1 cellular context compared by ENCODE assay signal in the genomic region with DNA sequence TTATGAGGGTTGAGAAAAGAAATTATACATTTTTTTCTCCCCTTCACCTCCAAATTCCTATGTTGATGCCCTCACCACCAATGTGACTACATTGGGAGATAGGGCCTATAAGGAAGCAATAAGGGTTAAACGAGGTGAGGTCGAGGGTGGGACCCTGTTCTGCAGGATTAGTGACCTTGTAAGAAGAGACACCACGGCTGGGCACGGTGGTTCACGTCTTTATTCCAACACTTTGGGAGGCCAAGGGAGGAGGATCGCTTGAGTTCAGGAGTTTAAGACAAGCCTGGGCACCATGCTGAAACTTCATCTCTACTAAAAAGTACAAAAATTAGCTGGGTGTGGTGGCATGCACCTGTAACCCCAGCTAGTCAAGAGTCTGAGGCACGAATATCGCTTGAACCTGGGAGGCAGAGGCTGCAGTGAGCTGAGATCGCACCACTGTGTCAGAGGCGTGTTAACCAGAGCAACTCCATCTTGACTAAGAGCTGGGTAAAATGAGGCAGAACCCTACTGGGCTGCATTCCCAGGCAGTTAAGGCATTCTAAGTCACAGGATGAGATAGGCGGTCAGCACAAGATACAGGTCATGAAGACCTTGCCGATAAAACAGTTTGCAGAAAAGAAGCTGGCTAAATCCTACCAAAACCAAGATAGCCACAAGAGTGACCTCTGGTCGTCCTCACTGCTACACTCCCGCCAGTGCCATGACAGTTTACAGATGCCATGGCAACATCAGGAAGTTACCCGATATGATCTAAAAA.
TF ChIP-seq lines count a peak whose summit lies in the region.

No MANE protein-coding gene starts in this region.

TF ChIP-seq in K562, 482 proteins besides CTCF, POLR2A, EP300 and RAD21 (continued from another document and continues in another):
- TF ChIP-seq, protein P1, sequence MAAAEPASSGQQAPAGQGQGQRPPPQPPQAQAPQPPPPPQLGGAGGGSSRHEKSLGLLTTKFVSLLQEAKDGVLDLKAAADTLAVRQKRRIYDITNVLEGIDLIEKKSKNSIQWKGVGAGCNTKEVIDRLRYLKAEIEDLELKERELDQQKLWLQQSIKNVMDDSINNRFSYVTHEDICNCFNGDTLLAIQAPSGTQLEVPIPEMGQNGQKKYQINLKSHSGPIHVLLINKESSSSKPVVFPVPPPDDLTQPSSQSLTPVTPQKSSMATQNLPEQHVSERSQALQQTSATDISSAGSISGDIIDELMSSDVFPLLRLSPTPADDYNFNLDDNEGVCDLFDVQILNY (CRISPR knock-in tag; IDR thresholded peaks at IDR 0.05): no peak
- TF ChIP-seq HMGN3 (IDR thresholded peaks at IDR 0.05; ENCODE audit: borderline replicate concordance, extremely low read depth, insufficient read length, low read depth, low read length): no peak
- TF ChIP-seq, protein P2, sequence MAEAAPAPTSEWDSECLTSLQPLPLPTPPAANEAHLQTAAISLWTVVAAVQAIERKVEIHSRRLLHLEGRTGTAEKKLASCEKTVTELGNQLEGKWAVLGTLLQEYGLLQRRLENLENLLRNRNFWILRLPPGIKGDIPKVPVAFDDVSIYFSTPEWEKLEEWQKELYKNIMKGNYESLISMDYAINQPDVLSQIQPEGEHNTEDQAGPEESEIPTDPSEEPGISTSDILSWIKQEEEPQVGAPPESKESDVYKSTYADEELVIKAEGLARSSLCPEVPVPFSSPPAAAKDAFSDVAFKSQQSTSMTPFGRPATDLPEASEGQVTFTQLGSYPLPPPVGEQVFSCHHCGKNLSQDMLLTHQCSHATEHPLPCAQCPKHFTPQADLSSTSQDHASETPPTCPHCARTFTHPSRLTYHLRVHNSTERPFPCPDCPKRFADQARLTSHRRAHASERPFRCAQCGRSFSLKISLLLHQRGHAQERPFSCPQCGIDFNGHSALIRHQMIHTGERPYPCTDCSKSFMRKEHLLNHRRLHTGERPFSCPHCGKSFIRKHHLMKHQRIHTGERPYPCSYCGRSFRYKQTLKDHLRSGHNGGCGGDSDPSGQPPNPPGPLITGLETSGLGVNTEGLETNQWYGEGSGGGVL (CRISPR knock-in tag; IDR thresholded peaks at IDR 0.05): peak; percentile 36; the same call in 1 of the 2 replicates
- TF ChIP-seq STAT5A (IDR thresholded peaks at IDR 0.05; ENCODE audit: borderline replicate concordance, low read length): no peak
- TF ChIP-seq, protein P3, sequence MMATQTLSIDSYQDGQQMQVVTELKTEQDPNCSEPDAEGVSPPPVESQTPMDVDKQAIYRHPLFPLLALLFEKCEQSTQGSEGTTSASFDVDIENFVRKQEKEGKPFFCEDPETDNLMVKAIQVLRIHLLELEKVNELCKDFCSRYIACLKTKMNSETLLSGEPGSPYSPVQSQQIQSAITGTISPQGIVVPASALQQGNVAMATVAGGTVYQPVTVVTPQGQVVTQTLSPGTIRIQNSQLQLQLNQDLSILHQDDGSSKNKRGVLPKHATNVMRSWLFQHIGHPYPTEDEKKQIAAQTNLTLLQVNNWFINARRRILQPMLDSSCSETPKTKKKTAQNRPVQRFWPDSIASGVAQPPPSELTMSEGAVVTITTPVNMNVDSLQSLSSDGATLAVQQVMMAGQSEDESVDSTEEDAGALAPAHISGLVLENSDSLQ (IDR thresholded peaks at IDR 0.05): no peak
- TF ChIP-seq MIER1 (IDR thresholded peaks at IDR 0.05; ENCODE audit: low read depth): no peak
- no peak for TF ChIP-seq SREBF1 (IDR thresholded peaks at IDR 0.05; ENCODE audit: borderline replicate concordance, low read depth, low read length)
- TF ChIP-seq, protein P4, sequence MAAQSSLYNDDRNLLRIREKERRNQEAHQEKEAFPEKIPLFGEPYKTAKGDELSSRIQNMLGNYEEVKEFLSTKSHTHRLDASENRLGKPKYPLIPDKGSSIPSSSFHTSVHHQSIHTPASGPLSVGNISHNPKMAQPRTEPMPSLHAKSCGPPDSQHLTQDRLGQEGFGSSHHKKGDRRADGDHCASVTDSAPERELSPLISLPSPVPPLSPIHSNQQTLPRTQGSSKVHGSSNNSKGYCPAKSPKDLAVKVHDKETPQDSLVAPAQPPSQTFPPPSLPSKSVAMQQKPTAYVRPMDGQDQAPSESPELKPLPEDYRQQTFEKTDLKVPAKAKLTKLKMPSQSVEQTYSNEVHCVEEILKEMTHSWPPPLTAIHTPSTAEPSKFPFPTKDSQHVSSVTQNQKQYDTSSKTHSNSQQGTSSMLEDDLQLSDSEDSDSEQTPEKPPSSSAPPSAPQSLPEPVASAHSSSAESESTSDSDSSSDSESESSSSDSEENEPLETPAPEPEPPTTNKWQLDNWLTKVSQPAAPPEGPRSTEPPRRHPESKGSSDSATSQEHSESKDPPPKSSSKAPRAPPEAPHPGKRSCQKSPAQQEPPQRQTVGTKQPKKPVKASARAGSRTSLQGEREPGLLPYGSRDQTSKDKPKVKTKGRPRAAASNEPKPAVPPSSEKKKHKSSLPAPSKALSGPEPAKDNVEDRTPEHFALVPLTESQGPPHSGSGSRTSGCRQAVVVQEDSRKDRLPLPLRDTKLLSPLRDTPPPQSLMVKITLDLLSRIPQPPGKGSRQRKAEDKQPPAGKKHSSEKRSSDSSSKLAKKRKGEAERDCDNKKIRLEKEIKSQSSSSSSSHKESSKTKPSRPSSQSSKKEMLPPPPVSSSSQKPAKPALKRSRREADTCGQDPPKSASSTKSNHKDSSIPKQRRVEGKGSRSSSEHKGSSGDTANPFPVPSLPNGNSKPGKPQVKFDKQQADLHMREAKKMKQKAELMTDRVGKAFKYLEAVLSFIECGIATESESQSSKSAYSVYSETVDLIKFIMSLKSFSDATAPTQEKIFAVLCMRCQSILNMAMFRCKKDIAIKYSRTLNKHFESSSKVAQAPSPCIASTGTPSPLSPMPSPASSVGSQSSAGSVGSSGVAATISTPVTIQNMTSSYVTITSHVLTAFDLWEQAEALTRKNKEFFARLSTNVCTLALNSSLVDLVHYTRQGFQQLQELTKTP (IDR thresholded peaks at IDR 0.05; ENCODE audit: low read depth in 1 of 2, partially characterized antibody in 2 of 2): no peak
- TF ChIP-seq ZNF23 (CRISPR knock-in tag; IDR thresholded peaks at IDR 0.05): no peak
- TF ChIP-seq, protein P5, sequence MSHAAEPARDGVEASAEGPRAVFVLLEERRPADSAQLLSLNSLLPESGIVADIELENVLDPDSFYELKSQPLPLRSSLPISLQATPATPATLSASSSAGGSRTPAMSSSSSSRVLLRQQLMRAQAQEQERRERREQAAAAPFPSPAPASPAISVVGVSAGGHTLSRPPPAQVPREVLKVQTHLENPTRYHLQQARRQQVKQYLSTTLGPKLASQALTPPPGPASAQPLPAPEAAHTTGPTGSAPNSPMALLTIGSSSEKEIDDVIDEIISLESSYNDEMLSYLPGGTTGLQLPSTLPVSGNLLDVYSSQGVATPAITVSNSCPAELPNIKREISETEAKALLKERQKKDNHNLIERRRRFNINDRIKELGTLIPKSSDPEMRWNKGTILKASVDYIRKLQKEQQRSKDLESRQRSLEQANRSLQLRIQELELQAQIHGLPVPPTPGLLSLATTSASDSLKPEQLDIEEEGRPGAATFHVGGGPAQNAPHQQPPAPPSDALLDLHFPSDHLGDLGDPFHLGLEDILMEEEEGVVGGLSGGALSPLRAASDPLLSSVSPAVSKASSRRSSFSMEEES (CRISPR knock-in tag; IDR thresholded peaks at IDR 0.05): no peak
- TF ChIP-seq HSF4 (CRISPR knock-in tag; IDR thresholded peaks at IDR 0.05; ENCODE audit: borderline replicate concordance): no peak
- no peak for TF ChIP-seq TAF9B (IDR thresholded peaks at IDR 0.05; ENCODE audit: partially characterized antibody)
- no peak for TF ChIP-seq BDP1 (IDR thresholded peaks at IDR 0.05; ENCODE audit: insufficient read depth, insufficient read length)
- TF ChIP-seq TCFL5 (CRISPR knock-in tag; conservative IDR thresholded peaks at IDR 0.05): 0 out of 2 replicates have a peak, but pooled peaks have one; percentile 44
- TF ChIP-seq NR2C2 (CRISPR knock-in tag; IDR thresholded peaks at IDR 0.05): no peak
- TF ChIP-seq NR2C2 (tag; IDR thresholded peaks at IDR 0.05): peak; percentile 75
- TF ChIP-seq, protein P6, sequence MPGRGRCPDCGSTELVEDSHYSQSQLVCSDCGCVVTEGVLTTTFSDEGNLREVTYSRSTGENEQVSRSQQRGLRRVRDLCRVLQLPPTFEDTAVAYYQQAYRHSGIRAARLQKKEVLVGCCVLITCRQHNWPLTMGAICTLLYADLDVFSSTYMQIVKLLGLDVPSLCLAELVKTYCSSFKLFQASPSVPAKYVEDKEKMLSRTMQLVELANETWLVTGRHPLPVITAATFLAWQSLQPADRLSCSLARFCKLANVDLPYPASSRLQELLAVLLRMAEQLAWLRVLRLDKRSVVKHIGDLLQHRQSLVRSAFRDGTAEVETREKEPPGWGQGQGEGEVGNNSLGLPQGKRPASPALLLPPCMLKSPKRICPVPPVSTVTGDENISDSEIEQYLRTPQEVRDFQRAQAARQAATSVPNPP (IDR thresholded peaks at IDR 0.05; ENCODE audit: borderline replicate concordance, insufficient read depth, insufficient read length): no peak
- TF ChIP-seq CBX2 (IDR thresholded peaks at IDR 0.05; ENCODE audit: insufficient read depth, low read length, poor library complexity, severe bottlenecking): no peak
- TF ChIP-seq, protein P7, sequence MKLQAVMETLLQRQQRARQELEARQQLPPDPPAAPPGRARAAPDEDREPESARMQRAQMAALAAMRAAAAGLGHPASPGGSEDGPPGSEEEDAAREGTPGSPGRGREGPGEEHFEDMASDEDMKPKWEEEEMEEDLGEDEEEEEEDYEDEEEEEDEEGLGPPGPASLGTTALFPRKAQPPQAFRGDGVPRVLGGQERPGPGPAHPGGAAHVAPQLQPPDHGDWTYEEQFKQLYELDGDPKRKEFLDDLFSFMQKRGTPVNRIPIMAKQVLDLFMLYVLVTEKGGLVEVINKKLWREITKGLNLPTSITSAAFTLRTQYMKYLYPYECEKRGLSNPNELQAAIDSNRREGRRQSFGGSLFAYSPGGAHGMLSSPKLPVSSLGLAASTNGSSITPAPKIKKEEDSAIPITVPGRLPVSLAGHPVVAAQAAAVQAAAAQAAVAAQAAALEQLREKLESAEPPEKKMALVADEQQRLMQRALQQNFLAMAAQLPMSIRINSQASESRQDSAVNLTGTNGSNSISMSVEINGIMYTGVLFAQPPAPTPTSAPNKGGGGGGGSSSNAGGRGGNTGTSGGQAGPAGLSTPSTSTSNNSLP (IDR thresholded peaks at IDR 0.05; ENCODE audit: borderline replicate concordance, low read depth, low read length): no peak
- no peak for TF ChIP-seq POLR2G (IDR thresholded peaks at IDR 0.05; ENCODE audit: low read depth, low read length)
- no peak for TF ChIP-seq GTF2E2 (tag; IDR thresholded peaks at IDR 0.05)
- no peak for TF ChIP-seq RUNX1 (IDR thresholded peaks at IDR 0.05; ENCODE audit: low read depth)
- peak; percentile 90 for TF ChIP-seq RFX1 (IDR thresholded peaks at IDR 0.05)
- TF ChIP-seq FOXK1 (CRISPR knock-in tag; IDR thresholded peaks at IDR 0.05; ENCODE audit: borderline replicate concordance): no peak
- TF ChIP-seq, protein P8, sequence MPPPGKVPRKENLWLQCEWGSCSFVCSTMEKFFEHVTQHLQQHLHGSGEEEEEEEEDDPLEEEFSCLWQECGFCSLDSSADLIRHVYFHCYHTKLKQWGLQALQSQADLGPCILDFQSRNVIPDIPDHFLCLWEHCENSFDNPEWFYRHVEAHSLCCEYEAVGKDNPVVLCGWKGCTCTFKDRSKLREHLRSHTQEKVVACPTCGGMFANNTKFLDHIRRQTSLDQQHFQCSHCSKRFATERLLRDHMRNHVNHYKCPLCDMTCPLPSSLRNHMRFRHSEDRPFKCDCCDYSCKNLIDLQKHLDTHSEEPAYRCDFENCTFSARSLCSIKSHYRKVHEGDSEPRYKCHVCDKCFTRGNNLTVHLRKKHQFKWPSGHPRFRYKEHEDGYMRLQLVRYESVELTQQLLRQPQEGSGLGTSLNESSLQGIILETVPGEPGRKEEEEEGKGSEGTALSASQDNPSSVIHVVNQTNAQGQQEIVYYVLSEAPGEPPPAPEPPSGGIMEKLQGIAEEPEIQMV (tag; conservative IDR thresholded peaks at IDR 0.05; ENCODE audit: low read depth): peak; percentile 84
- TF ChIP-seq TEAD1 (CRISPR knock-in tag; IDR thresholded peaks at IDR 0.05): peak in 1 of 2 experiments; percentile 89; a peak in 2 of 4 replicates
- TF ChIP-seq JUND (IDR thresholded peaks at IDR 0.05; ENCODE audit: borderline replicate concordance, low read depth, low read length): no peak
- TF ChIP-seq JUND (tag; IDR thresholded peaks at IDR 0.05; ENCODE audit: borderline replicate concordance, low read depth, low read length): peak; percentile 36; the same call in 2 of the 3 replicates
- TF ChIP-seq MYBL2 (IDR thresholded peaks at IDR 0.05; ENCODE audit: low read depth): no peak
- TF ChIP-seq MYBL2 (CRISPR knock-in tag; IDR thresholded peaks at IDR 0.05; ENCODE audit: borderline replicate concordance): no peak
- TF ChIP-seq, protein P9, sequence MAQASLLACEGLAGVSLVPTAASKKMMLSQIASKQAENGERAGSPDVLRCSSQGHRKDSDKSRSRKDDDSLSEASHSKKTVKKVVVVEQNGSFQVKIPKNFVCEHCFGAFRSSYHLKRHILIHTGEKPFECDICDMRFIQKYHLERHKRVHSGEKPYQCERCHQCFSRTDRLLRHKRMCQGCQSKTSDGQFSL (CRISPR knock-in tag; IDR thresholded peaks at IDR 0.05): no peak
- TF ChIP-seq, protein P9 (tag; IDR thresholded peaks at IDR 0.05): peak in 1 of 2 experiments; percentile 97; a peak in 2 of 4 replicates
- TF ChIP-seq, protein P10, sequence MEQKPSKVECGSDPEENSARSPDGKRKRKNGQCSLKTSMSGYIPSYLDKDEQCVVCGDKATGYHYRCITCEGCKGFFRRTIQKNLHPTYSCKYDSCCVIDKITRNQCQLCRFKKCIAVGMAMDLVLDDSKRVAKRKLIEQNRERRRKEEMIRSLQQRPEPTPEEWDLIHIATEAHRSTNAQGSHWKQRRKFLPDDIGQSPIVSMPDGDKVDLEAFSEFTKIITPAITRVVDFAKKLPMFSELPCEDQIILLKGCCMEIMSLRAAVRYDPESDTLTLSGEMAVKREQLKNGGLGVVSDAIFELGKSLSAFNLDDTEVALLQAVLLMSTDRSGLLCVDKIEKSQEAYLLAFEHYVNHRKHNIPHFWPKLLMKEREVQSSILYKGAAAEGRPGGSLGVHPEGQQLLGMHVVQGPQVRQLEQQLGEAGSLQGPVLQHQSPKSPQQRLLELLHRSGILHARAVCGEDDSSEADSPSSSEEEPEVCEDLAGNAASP (IDR thresholded peaks at IDR 0.05): no peak
- no peak for TF ChIP-seq HNRNPH1 (optimal IDR thresholded peaks at IDR 0.05; ENCODE audit: low read depth, low read length)
- no peak for TF ChIP-seq MTA2 (IDR thresholded peaks at IDR 0.05; ENCODE audit: low read depth)
- TF ChIP-seq, protein P11, sequence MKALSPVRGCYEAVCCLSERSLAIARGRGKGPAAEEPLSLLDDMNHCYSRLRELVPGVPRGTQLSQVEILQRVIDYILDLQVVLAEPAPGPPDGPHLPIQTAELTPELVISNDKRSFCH (CRISPR knock-in tag; IDR thresholded peaks at IDR 0.05): no peak
- TF ChIP-seq, protein P11 (tag; IDR thresholded peaks at IDR 0.05): peak; percentile 98
- peak; percentile 92 for TF ChIP-seq ESRRA (IDR thresholded peaks at IDR 0.05; ENCODE audit: borderline replicate concordance, low read depth)
- TF ChIP-seq RAD51 (IDR thresholded peaks at IDR 0.05; ENCODE audit: borderline replicate concordance, low read depth): no peak
- TF ChIP-seq MCM5 (IDR thresholded peaks at IDR 0.05; ENCODE audit: low read depth): no peak
- no peak for TF ChIP-seq ZBED1 (IDR thresholded peaks at IDR 0.05)
- TF ChIP-seq ZNF239 (CRISPR knock-in tag; IDR thresholded peaks at IDR 0.05): peak; percentile 58
- TF ChIP-seq HDAC2 (IDR thresholded peaks at IDR 0.05): no peak
- no peak for TF ChIP-seq BRD9 (IDR thresholded peaks at IDR 0.05; ENCODE audit: low read depth, partially characterized antibody)
- no peak for TF ChIP-seq KDM5B (IDR thresholded peaks at IDR 0.05; ENCODE audit: insufficient replicate concordance, low read depth, low read length)
